In genomic region chr3:177098551-177098950, GRCh38 we compare ENCODE assay signal across 21 cellular contexts.
"Had no signal": no experiment of that assay in that cellular context is flagged by ENCODE, and none has a peak within 500 bp of the region (broad histone marks: within the 10 kb centered on the region; RNA-seq: fewer than 3 reads in every experiment).

No MANE protein-coding gene starts in this region.

- H3K27me3 ChIP-seq: adrenal gland, Peyer's patch had no signal

- H3K27ac Mint-ChIP-seq: activated naive CD4-positive, alpha-beta T cell treated with anti-CD3 and anti-CD28 coated beads, Interleukin-2, amount 50 U/mL, for 24 hours; activated T-cell treated with anti-CD3 and anti-CD28 coated beads, Interleukin-2, amount 50 U/mL, for 72 hours; T-helper 1 cell treated with Interleukin-12 subunit alpha and Interleukin-12 subunit beta and Interleukin-4 antibody, amounts not matched to agents 30 μg/mL and 1 μg/mL, for 36 hours had no signal

- H3K4me3 Mint-ChIP-seq: activated naive CD4-positive, alpha-beta T cell treated with anti-CD3 and anti-CD28 coated beads, Interleukin-2, amount 50 U/mL, for 24 hours; activated T-cell treated with anti-CD3 and anti-CD28 coated beads, Interleukin-2, amount 50 U/mL, for 72 hours; T-helper 1 cell treated with Interleukin-12 subunit alpha and Interleukin-12 subunit beta and Interleukin-4 antibody, amounts not matched to agents 30 μg/mL and 1 μg/mL, for 36 hours had no signal

- H3K36me3 ChIP-seq: adrenal gland, Peyer's patch had no signal

- H3K9me3 ChIP-seq: adrenal gland, Peyer's patch had no signal

- H3K27me3 Mint-ChIP-seq: activated naive CD4-positive, alpha-beta T cell treated with anti-CD3 and anti-CD28 coated beads, Interleukin-2, amount 50 U/mL, for 24 hours had no signal

- ATAC-seq: activated CD4-positive, CD25-positive, alpha-beta regulatory T cell treated with anti-CD3 and anti-CD28 coated beads, Interleukin-2, amount 50 U/mL, for 24 hours; activated T-cell treated with anti-CD3 and anti-CD28 coated beads, Interleukin-2, amount 50 U/mL, for 72 hours had no signal

- DNase-seq: activated CD4-positive, alpha-beta T cell treated with anti-CD3 and anti-CD28 coated beads for 4 hours; activated CD4-positive, alpha-beta T cell treated with anti-CD3 and anti-CD28 coated beads, Interleukin-2, amount 50 U/mL, for 4 hours; activated CD8-positive, alpha-beta memory T cell treated with anti-CD3 and anti-CD28 coated beads, Interleukin-2, amount 50 U/mL, for 4 hours; activated naive CD4-positive, alpha-beta T cell; activated T-cell treated with anti-CD3 and anti-CD28 coated beads, Interleukin-2, amount 50 U/mL, for 72 hours; adrenal gland; anterior cingulate cortex; caudate nucleus; KG1; NCI-H1048; NCI-H146; NCI-H187 treated with DMSO at 0.1 percent for 48 hours; NCI-H2081 treated with DMSO at 0.1 percent for 48 hours; NCI-H446; NCI-H524; Peyer's patch; SHP77 treated with DMSO at 0.1 percent for 48 hours had no signal

- H3K4me3 ChIP-seq: adrenal gland, Peyer's patch had no signal

- H3K4me1 ChIP-seq: Peyer's patch had no signal

- H3K27ac ChIP-seq: adrenal gland, Peyer's patch, RWPE1 had no signal
